12 cellular contexts compared by ENCODE assay signal in the genomic region with DNA sequence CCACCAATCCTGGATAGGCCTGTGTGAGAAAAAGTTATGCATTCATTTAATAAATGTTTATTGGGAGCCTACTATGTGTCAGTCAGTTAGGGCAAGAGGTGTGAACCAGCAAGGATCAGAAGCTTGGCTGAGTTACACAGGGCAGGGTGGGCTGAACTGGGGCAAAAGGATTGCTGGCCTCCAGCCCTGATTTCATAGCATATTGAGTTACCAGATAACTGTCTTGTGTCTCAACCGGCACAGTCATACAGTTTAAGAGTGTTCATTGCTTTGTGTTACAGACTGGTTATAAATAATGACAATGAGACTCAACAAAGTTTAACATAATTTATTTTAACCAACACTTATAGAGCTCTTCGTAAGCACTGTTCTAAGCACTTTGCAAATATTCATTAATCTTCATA.
DNase-seq lines count a peak whose midpoint lies in the region; ATAC-seq and TF ChIP-seq lines count a peak whose summit lies in the region.
"Had no signal": no experiment of that assay in that cellular context is flagged by ENCODE, and none has a peak within 500 bp of the region (broad histone marks: within the 10 kb centered on the region; RNA-seq: fewer than 3 reads in every experiment).

No MANE protein-coding gene starts in this region.

- H3K36me3 ChIP-seq in colonic mucosa, result no peaks in the 10 kb centered on the region

- intact Hi-C loops in colonic mucosa (cut with DNase I), result no loop called here

- TF ChIP-seq CTCF in nephron progenitor cell (IDR thresholded peaks at IDR 0.05) (no peak), colonic mucosa (IDR thresholded peaks at IDR 0.05) (no peak)

- no peak for ATAC-seq in GM21723 (IDR thresholded peaks at IDR 0.05; ENCODE audit: unreplicated experiment)
- no peak for ATAC-seq in stimulated activated naive CD8-positive, alpha-beta T cell treated with anti-CD3 and anti-CD28 coated beads, Interleukin-15, amount 100 ng/mL, for 72 hours

- H3K9me3 ChIP-seq in colonic mucosa, result no peaks in the 10 kb centered on the region

- peak overlapping the region; percentile 16 for H3K27ac Mint-ChIP-seq in nephron progenitor cell
- no peak overlapping the region for H3K27ac Mint-ChIP-seq in stimulated activated naive CD8-positive, alpha-beta T cell treated with anti-CD3 and anti-CD28 coated beads, Interleukin-15, amount 100 ng/mL, for 72 hours
- H3K27ac Mint-ChIP-seq: activated naive CD8-positive, alpha-beta T cell treated with anti-CD3 and anti-CD28 coated beads, Interleukin-2, amount 50 U/mL, for 24 hours had no signal

- H3K9ac ChIP-seq in colonic mucosa (ENCODE audit: low read depth in 2 of 2, low read length in 2 of 2), result no peak overlapping the region

- no peaks in the 10 kb centered on the region for H3K4me1 ChIP-seq in colonic mucosa

- DNase-seq in Daoy (ENCODE audit: low read depth), result peak; percentile 84
- DNase-seq in MV-4-11 (lab: John Stamatoyannopoulos, UW), result peak; percentile 27
- peak; percentile 65 for DNase-seq in dedifferentiated amniotic fluid mesenchymal stem cell (ENCODE audit: extremely low spot score)
- DNase-seq in nephron progenitor cell, result no peak
- no peak for DNase-seq in KG1 (lab: John Stamatoyannopoulos, UW)
- DNase-seq in colonic mucosa, result no peak
- no peak for DNase-seq in stimulated activated naive CD8-positive, alpha-beta T cell treated with anti-CD3 and anti-CD28 coated beads, Interleukin-15, amount 100 ng/mL, for 72 hours
- DNase-seq: activated CD4-positive, alpha-beta T cell treated with anti-CD3 and anti-CD28 coated beads, Interleukin-2, amount 50 U/mL, for 1 hour; activated naive CD8-positive, alpha-beta T cell treated with anti-CD3 and anti-CD28 coated beads, Interleukin-2, amount 50 U/mL, for 24 hours; H7; stimulated activated naive CD4-positive, alpha-beta T cell had no signal

- no peaks in the 10 kb centered on the region for H3K9me3 Mint-ChIP-seq in nephron progenitor cell
- H3K9me3 Mint-ChIP-seq in stimulated activated naive CD8-positive, alpha-beta T cell treated with anti-CD3 and anti-CD28 coated beads, Interleukin-15, amount 100 ng/mL, for 72 hours, result no peaks in the 10 kb centered on the region
- H3K9me3 Mint-ChIP-seq: activated naive CD8-positive, alpha-beta T cell treated with anti-CD3 and anti-CD28 coated beads, Interleukin-2, amount 50 U/mL, for 24 hours had no signal

- H3K27me3 ChIP-seq in colonic mucosa, result no peaks in the 10 kb centered on the region

- peaks cover 4% of the 10 kb centered on the region for H3K27me3 Mint-ChIP-seq in nephron progenitor cell (ENCODE audit: low read depth, poor library complexity)
- no peaks in the 10 kb centered on the region for H3K27me3 Mint-ChIP-seq in stimulated activated naive CD8-positive, alpha-beta T cell treated with anti-CD3 and anti-CD28 coated beads, Interleukin-15, amount 100 ng/mL, for 72 hours
- H3K27me3 Mint-ChIP-seq: activated naive CD8-positive, alpha-beta T cell treated with anti-CD3 and anti-CD28 coated beads, Interleukin-2, amount 50 U/mL, for 24 hours had no signal

- H3K36me3 Mint-ChIP-seq in nephron progenitor cell (ENCODE audit: low read depth), result no peaks in the 10 kb centered on the region

- H3K4me3 Mint-ChIP-seq in nephron progenitor cell, result no peak overlapping the region
- no peak overlapping the region for H3K4me3 Mint-ChIP-seq in stimulated activated naive CD8-positive, alpha-beta T cell treated with anti-CD3 and anti-CD28 coated beads, Interleukin-15, amount 100 ng/mL, for 72 hours
- H3K4me3 Mint-ChIP-seq: activated naive CD8-positive, alpha-beta T cell treated with anti-CD3 and anti-CD28 coated beads, Interleukin-2, amount 50 U/mL, for 24 hours had no signal

- peaks cover 79% of the 10 kb centered on the region for H3K4me1 Mint-ChIP-seq in nephron progenitor cell
- peaks cover 40% of the 10 kb centered on the region for H3K4me1 Mint-ChIP-seq in stimulated activated naive CD8-positive, alpha-beta T cell treated with anti-CD3 and anti-CD28 coated beads, Interleukin-15, amount 100 ng/mL, for 72 hours

- H3K4me3 ChIP-seq in colonic mucosa, result no peak overlapping the region

- H3K27ac ChIP-seq in colonic mucosa, result no peak overlapping the region

Comparison
In these comparisons a context has a peak if more than half of its experiments do, and no peak if none do; other contexts are left out.
1. DNase-seq: peak in Daoy (single experiment), MV-4-11 (single experiment) and dedifferentiated amniotic fluid mesenchymal stem cell (single experiment); none in nephron progenitor cell (single experiment), KG1 (single experiment), colonic mucosa (single experiment) and stimulated activated naive CD8-positive, alpha-beta T cell treated with anti-CD3 and anti-CD28 coated beads, Interleukin-15, amount 100 ng/mL, for 72 hours (0 of 2).